1 cellular context compared by ENCODE assay signal in the genomic region with DNA sequence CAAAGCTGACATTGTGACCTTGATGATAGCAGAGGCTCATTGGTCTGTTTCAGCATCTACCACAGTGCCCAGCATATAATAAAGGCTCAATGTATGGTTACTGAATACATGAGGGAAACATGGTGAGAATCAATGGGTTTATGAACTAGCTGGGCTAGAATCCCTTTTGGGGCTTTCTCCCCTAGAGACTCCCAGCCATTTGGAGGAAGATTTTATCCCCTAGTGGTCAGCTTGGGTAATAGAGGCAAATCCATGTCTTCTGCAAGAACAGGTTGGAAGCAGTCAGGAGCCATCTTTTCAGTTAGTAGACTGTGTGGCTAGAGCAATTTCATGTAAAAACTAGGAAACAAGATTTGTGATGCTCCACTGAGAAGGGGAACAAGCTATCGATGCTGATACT.
TF ChIP-seq lines count a peak whose summit lies in the region.

No MANE protein-coding gene starts in this region.

TF ChIP-seq in HepG2, 621 proteins besides CTCF, POLR2A, EP300 and RAD21:
- TF ChIP-seq DPF2 (CRISPR knock-in tag; IDR thresholded peaks at IDR 0.05; ENCODE audit: borderline replicate concordance, low read depth) = no peak
- TF ChIP-seq ZBTB7A (CRISPR knock-in tag; IDR thresholded peaks at IDR 0.05) = no peak
- TF ChIP-seq ZNF788 (CRISPR knock-in tag; IDR thresholded peaks at IDR 0.05; ENCODE audit: borderline replicate concordance) = no peak
- no peak for TF ChIP-seq RELA (CRISPR knock-in tag; IDR thresholded peaks at IDR 0.05)
- TF ChIP-seq FOXP1 (IDR thresholded peaks at IDR 0.05) = no peak
- TF ChIP-seq FOXP1 (CRISPR knock-in tag; IDR thresholded peaks at IDR 0.05) = no peak
- no peak for TF ChIP-seq ZNF431 (CRISPR knock-in tag; IDR thresholded peaks at IDR 0.05; ENCODE audit: borderline replicate concordance, low read depth)
- TF ChIP-seq TCF7L2 (IDR thresholded peaks at IDR 0.05; ENCODE audit: low read depth, low read length) = no peak
- TF ChIP-seq CHD4 (IDR thresholded peaks at IDR 0.05; ENCODE audit: borderline replicate concordance, low read length) = no peak
- TF ChIP-seq ZNF609 (CRISPR knock-in tag; IDR thresholded peaks at IDR 0.05; ENCODE audit: borderline replicate concordance) = no peak
- TF ChIP-seq MTF2 (CRISPR knock-in tag; IDR thresholded peaks at IDR 0.05; ENCODE audit: borderline replicate concordance) = no peak
- no peak for TF ChIP-seq CCDC6 (CRISPR knock-in tag; IDR thresholded peaks at IDR 0.05)
- TF ChIP-seq ZNF556 (CRISPR knock-in tag; IDR thresholded peaks at IDR 0.05; ENCODE audit: borderline replicate concordance) = no peak
- TF ChIP-seq, protein P1, sequence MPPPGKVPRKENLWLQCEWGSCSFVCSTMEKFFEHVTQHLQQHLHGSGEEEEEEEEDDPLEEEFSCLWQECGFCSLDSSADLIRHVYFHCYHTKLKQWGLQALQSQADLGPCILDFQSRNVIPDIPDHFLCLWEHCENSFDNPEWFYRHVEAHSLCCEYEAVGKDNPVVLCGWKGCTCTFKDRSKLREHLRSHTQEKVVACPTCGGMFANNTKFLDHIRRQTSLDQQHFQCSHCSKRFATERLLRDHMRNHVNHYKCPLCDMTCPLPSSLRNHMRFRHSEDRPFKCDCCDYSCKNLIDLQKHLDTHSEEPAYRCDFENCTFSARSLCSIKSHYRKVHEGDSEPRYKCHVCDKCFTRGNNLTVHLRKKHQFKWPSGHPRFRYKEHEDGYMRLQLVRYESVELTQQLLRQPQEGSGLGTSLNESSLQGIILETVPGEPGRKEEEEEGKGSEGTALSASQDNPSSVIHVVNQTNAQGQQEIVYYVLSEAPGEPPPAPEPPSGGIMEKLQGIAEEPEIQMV (CRISPR knock-in tag; IDR thresholded peaks at IDR 0.05; ENCODE audit: low read depth) = no peak
- TF ChIP-seq ZNF761 (CRISPR knock-in tag; conservative IDR thresholded peaks at IDR 0.05) = no peak
- TF ChIP-seq KMT2A (CRISPR knock-in tag; IDR thresholded peaks at IDR 0.05) = no peak
- no peak for TF ChIP-seq ZNF776 (CRISPR knock-in tag; IDR thresholded peaks at IDR 0.05)
